11 cellular contexts compared by ENCODE assay signal in genomic region chr11:72013765-72014711, GRCh38. TPM values are rescaled to one million over a fixed set of nuclear protein-coding genes. Genes with fewer than 3 reads are reported as not detected.
DNase-seq lines count a peak whose midpoint lies in the region; ATAC-seq and TF ChIP-seq lines count a peak whose summit lies in the region.
"Had no signal": no experiment of that assay in that cellular context is flagged by ENCODE, and none has a peak within 500 bp of the region (broad histone marks: within the 10 kb centered on the region; RNA-seq: fewer than 3 reads in every experiment).

No MANE protein-coding gene starts in this region.

- peaks cover 40% of the 10 kb centered on the region for H3K4me1 Mint-ChIP-seq in nephron progenitor cell

- no peaks in the 10 kb centered on the region for H3K9me3 Mint-ChIP-seq in nephron progenitor cell

- H3K27ac Mint-ChIP-seq in nephron progenitor cell, result peak overlapping the region; percentile 94

- H3K27me3 Mint-ChIP-seq in nephron progenitor cell (ENCODE audit: low read depth, poor library complexity), result peaks cover 5% of the 10 kb centered on the region

- H3K36me3 Mint-ChIP-seq in nephron progenitor cell (ENCODE audit: low read depth), result peaks cover 62% of the 10 kb centered on the region

- H3K4me3 Mint-ChIP-seq in nephron progenitor cell, result no peak overlapping the region

- peak overlapping the region; percentile 31 for H3K27ac ChIP-seq in epithelial cell of prostate
- H3K27ac ChIP-seq: brain microvascular endothelial cell had no signal

- no peak for TF ChIP-seq CTCF in nephron progenitor cell (IDR thresholded peaks at IDR 0.05)

- no peak for ATAC-seq in GM21723 (IDR thresholded peaks at IDR 0.05; ENCODE audit: unreplicated experiment)
- ATAC-seq in HG03045 (IDR thresholded peaks at IDR 0.05; ENCODE audit: unreplicated experiment), result no peak
- ATAC-seq: activated CD4-positive, CD25-positive, alpha-beta regulatory T cell treated with anti-CD3 and anti-CD28 coated beads, Interleukin-2, amount 50 U/mL, for 24 hours had no signal

- DNase-seq in AG20443 (ENCODE audit: low spot score), result peak; percentile 34
- DNase-seq in LHCN-M2 (ENCODE audit: low read depth), result peak; percentile 53
- DNase-seq in epithelial cell of prostate (ENCODE audit: low read depth, low spot score), result no peak
- no peak for DNase-seq in nephron progenitor cell
- no peak for DNase-seq in amniotic stem cell (lab: John Stamatoyannopoulos, UW)
- DNase-seq in AG08395 (ENCODE audit: low spot score), result no peak
- DNase-seq: NCI-H2171 had no signal

RNA-seq across cellular contexts. Expression of gene IL18BP, which starts 15.3 kb away (rescaled TPM):
- 0.90 and 1.8 TPM in 2 replicates for total RNA-seq in LHCN-M2 (2014; rRNA removed)
- 1.2 TPM for polyA plus RNA-seq in LHCN-M2 (2012)

Comparison
In these comparisons a context has a peak if more than half of its experiments do, and no peak if none do; other contexts are left out.
1. DNase-seq: peak in AG20443 (single experiment) and LHCN-M2 (single experiment); none in epithelial cell of prostate (single experiment), nephron progenitor cell (single experiment), amniotic stem cell (single experiment) and AG08395 (single experiment).